32 cellular contexts compared by ENCODE assay signal in the genomic region with DNA sequence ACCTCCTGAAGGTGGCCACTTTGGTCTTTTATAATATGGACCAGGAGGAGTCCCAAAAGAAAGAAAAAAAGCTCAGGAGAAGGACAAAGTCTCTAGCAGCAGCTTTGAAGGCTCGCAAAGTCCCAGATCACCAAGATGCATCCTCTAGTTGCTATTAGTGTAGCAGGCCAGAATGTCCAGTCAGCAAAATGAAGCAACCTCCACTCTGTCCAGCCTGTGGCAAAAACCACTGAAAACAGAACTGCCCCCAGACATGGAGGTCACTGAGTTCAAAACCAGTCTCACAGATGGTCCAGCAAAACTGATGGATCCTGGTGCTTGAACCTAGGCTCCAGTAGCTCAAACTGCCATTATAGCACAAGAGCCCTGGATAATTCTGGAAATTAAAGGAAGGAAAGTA. TPM values are rescaled to one million over a fixed set of nuclear protein-coding genes. Genes with fewer than 3 reads are reported as not detected.
"Had no signal": no experiment of that assay in that cellular context is flagged by ENCODE, and none has a peak within 500 bp of the region (broad histone marks: within the 10 kb centered on the region; RNA-seq: fewer than 3 reads in every experiment).

No MANE protein-coding gene starts in this region.

- H3K27ac ChIP-seq: adrenal gland, gastroesophageal sphincter, neutrophil, spleen, tibial nerve, WERI-Rb-1 had no signal

- H3K4me3 ChIP-seq: adrenal gland, gastroesophageal sphincter, lung, spleen, tibial nerve had no signal

- H3K9me3 ChIP-seq: neutrophil had no signal

- H3K36me3 ChIP-seq: adrenal gland, gastroesophageal sphincter, neutrophil, spleen, tibial nerve, WERI-Rb-1 had no signal

- H3K4me1 ChIP-seq: adrenal gland, gastroesophageal sphincter, tibial nerve had no signal

- DNase-seq: activated CD4-positive, alpha-beta T cell treated with anti-CD3 and anti-CD28 coated beads for 48 hours; activated CD4-positive, alpha-beta T cell treated with anti-CD3 and anti-CD28 coated beads, Interleukin-2, amount 50 U/mL, for 48 hours; activated CD8-positive, alpha-beta memory T cell treated with anti-CD3 and anti-CD28 coated beads for 24 hours; activated effector memory CD4-positive, alpha-beta T cell treated with anti-CD3 and anti-CD28 coated beads, Interleukin-2, amount 50 U/mL, for 16 hours; activated naive CD4-positive, alpha-beta T cell treated with anti-CD3 and anti-CD28 coated beads for 36 hours; activated naive CD8-positive, alpha-beta T cell treated with anti-CD3 and anti-CD28 coated beads for 36 hours; cortex of kidney; nephron progenitor cell; spleen; stimulated activated naive CD4-positive, alpha-beta T cell treated with Interleukin-2 at 50 U/mL for 16 hours; T-helper 17 cell; T1000; WERI-Rb-1 had no signal

- ATAC-seq: activated CD4-positive, CD25-positive, alpha-beta regulatory T cell treated with anti-CD3 and anti-CD28 coated beads, Interleukin-2, amount 50 U/mL, for 24 hours; gastroesophageal sphincter; T-helper 17 cell had no signal

RNA-seq across cellular contexts. Expression of a gene that starts 10.4 kb away (rescaled TPM):
- total RNA-seq: activated naive CD4-positive, alpha-beta T cell treated with anti-CD3 and anti-CD28 coated beads for 36 hours; activated naive CD8-positive, alpha-beta T cell treated with anti-CD3 and anti-CD28 coated beads for 36 hours; astrocyte; chondrocyte; endothelial cell of umbilical vein; fibroblast of lung; fibroblast of villous mesenchyme; kidney epithelial cell; osteocyte; progenitor cell of endocrine pancreas had no signal
- polyA plus RNA-seq: endothelial cell of umbilical vein, fibroblast of lung had no signal

RNA-seq across cellular contexts. Expression of a gene that starts 42.9 kb away (rescaled TPM):
- total RNA-seq: astrocyte, chondrocyte, endothelial cell of umbilical vein, fibroblast of lung, fibroblast of villous mesenchyme, kidney epithelial cell, osteocyte, progenitor cell of endocrine pancreas had no signal
- polyA plus RNA-seq: endothelial cell of umbilical vein, fibroblast of lung had no signal

RNA-seq across cellular contexts. Expression of a gene that starts 51.0 kb away (rescaled TPM):
- total RNA-seq: activated naive CD4-positive, alpha-beta T cell treated with anti-CD3 and anti-CD28 coated beads for 36 hours; activated naive CD8-positive, alpha-beta T cell treated with anti-CD3 and anti-CD28 coated beads for 36 hours; adrenal gland; astrocyte; chondrocyte; endothelial cell of umbilical vein; fibroblast of lung; fibroblast of villous mesenchyme; gastroesophageal sphincter; kidney epithelial cell; lung; mesenteric fat pad; mucosa of gallbladder; osteocyte; progenitor cell of endocrine pancreas; spleen; T-helper 17 cell; temporal lobe; tibial nerve; urinary bladder had no signal
- polyA plus RNA-seq: adrenal gland, endothelial cell of umbilical vein, esophagus, fibroblast of lung, lung, spleen, urinary bladder had no signal
